Comparison of ENCODE assay signal across 1 cellular context in genomic region chr21:17539323-17539722, GRCh38.
TF ChIP-seq lines count a peak whose summit lies in the region.

No MANE protein-coding gene starts in this region.

TF ChIP-seq in GM12878, 131 proteins besides CTCF, POLR2A, EP300 and RAD21 (continued from another document):
- no peak for TF ChIP-seq E2F4 (IDR thresholded peaks at IDR 0.05; ENCODE audit: low read depth, low read length)
- TF ChIP-seq ZNF24 (IDR thresholded peaks at IDR 0.05): no peak
- no peak for TF ChIP-seq SUZ12 (IDR thresholded peaks at IDR 0.05; ENCODE audit: unreplicated experiment)
